25 cellular contexts compared by ENCODE assay signal in genomic region chr16:50476486-50477260, GRCh38.
DNase-seq lines count a peak whose midpoint lies in the region; ATAC-seq, FAIRE-seq and TF ChIP-seq lines count a peak whose summit lies in the region.
"Had no signal": no experiment of that assay in that cellular context is flagged by ENCODE, and none has a peak within 500 bp of the region (broad histone marks: within the 10 kb centered on the region; RNA-seq: fewer than 3 reads in every experiment).

No MANE protein-coding gene starts in this region.

- H3K9ac ChIP-seq in H1 (replicated peaks in 1 of 4; ENCODE audit: extremely low read depth in 1 of 4, low read depth in 3 of 4, low read length in 3 of 4) = no peak overlapping the region

- H2AK5ac ChIP-seq in H1 (ENCODE audit: low read depth, low read length) = no peak overlapping the region

- FAIRE-seq in H1 (lab: Jason Lieb, UNC) = no peak
- FAIRE-seq: GM12891, HepG2, K562 had no signal

- no peak overlapping the region; the same call in 1 of the 2 replicates for H2BK12ac ChIP-seq in H1 (ENCODE audit: low read depth, low read length)

- no peak overlapping the region for H3K18ac ChIP-seq in H1 (ENCODE audit: extremely low read depth, low read length)

- peak; percentile 13 for DNase-seq in activated CD4-positive, CD25-positive, alpha-beta regulatory T cell treated with anti-CD3 and anti-CD28 coated beads, Interleukin-2, amount 50 U/mL, for 72 hours
- no peak for DNase-seq in activated CD4-positive, CD25-positive, alpha-beta regulatory T cell (lab: John Stamatoyannopoulos, UW)
- DNase-seq in NCI-H1694 treated with DMSO at 0.1 percent for 48 hours (lab: John Stamatoyannopoulos, UW) = peak; percentile 46
- DNase-seq in H1 (ENCODE audit: low read depth in 1 of 2, low spot score in 2 of 2) = no peak
- no peak for DNase-seq in upper lobe of left lung
- DNase-seq in LoVo (ENCODE audit: low spot score) = no peak
- DNase-seq: 8988T; CD4-positive, CD25-positive, alpha-beta regulatory T cell; DMS79; EL; GF-D8; GOT3; Kasumi-1; MV-4-11; NCI-H1105; NCI-H1436 treated with DMSO at 0.1 percent for 48 hours; NCI-H2029 treated with DMSO at 0.1 percent for 48 hours; Right ventricle myocardium superior; RPMI8226 had no signal

- H3K27me3 ChIP-seq in H1 (replicated peaks in 1 of 4; ENCODE audit: control insufficient read depth in 3 of 4, extremely low read depth in 1 of 4, insufficient read depth in 3 of 4, low read length in 3 of 4) (no peaks in the 10 kb centered on the region), upper lobe of left lung (peaks cover 0 to 4% (median 0%) of the 10 kb centered on the region in 4 donors)

- H3K79me2 ChIP-seq in H1 (ENCODE audit: control insufficient read depth in 1 of 2, insufficient read depth in 2 of 2, low read length in 2 of 2) = no peaks in the 10 kb centered on the region

- H3K56ac ChIP-seq in H1 (replicated peaks; ENCODE audit: insufficient read length, low read depth, low read length) = no peak overlapping the region

- no peaks in the 10 kb centered on the region for H3K23me2 ChIP-seq in H1 (ENCODE audit: low read depth, low read length)

- H4K5ac ChIP-seq in H1 (ENCODE audit: insufficient read length, low read depth, low read length) = no peak overlapping the region

- ATAC-seq in upper lobe of left lung (ENCODE audit: low FRiP score in 2 of 2) (no peak), HG03108 (IDR thresholded peaks at IDR 0.05; ENCODE audit: unreplicated experiment) (no peak)
- ATAC-seq: HCT116, HepG2, K562 had no signal

- no peak overlapping the region for H2BK15ac ChIP-seq in H1 (ENCODE audit: low read length)

- no peak overlapping the region for H2BK120ac ChIP-seq in H1 (replicated peaks; ENCODE audit: low read depth, low read length)

- H3K27ac ChIP-seq in H1 (ENCODE audit: low read depth, low read length) (no peak overlapping the region), upper lobe of left lung (no peak overlapping the region)
- H3K27ac ChIP-seq: SJSA1 had no signal

- H2BK5ac ChIP-seq in H1 (ENCODE audit: low read depth, low read length) = no peak overlapping the region

- H3K9me3 ChIP-seq in H1 (ENCODE audit: insufficient read depth in 2 of 2, low read depth in 1 of 2, low read length in 1 of 2) = no peaks in the 10 kb centered on the region
- no peaks in the 10 kb centered on the region for H3K9me3 ChIP-seq in upper lobe of left lung
- H3K9me3 ChIP-seq: SJSA1 had no signal

- 0 out of 2 replicates have a peak overlapping the region, but pooled peaks have one; percentile 13 for H2BK20ac ChIP-seq in H1 (ENCODE audit: low read length)

- H3K36me3 ChIP-seq in H1 (ENCODE audit: control insufficient read depth in 2 of 4, insufficient read depth in 4 of 4, low read length in 3 of 4) (no peaks in the 10 kb centered on the region), upper lobe of left lung (no peaks in the 10 kb centered on the region)
- H3K36me3 ChIP-seq: SJSA1 had no signal

- no peak overlapping the region for H3K4me2 ChIP-seq in H1 (ENCODE audit: insufficient read depth in 1 of 2, low read depth in 2 of 2, low read length in 2 of 2)

- H2AFZ ChIP-seq in H1 (ENCODE audit: low read length) = no peak overlapping the region

- TF ChIP-seq RAD21 in H1 (IDR thresholded peaks at IDR 0.05 in 1 of 2, conservative IDR thresholded peaks at IDR 0.05 in 1 of 2; ENCODE audit: low read depth in 2 of 2, low read length in 2 of 2) = no peak

- TF ChIP-seq CTCF in H1 (IDR thresholded peaks at IDR 0.05; ENCODE audit: control extremely low read depth in 1 of 3, insufficient read depth in 1 of 3, low read depth in 1 of 3, low read length in 3 of 3) (no peak), upper lobe of left lung (IDR thresholded peaks at IDR 0.05) (no peak)

- TF ChIP-seq POLR2A in H1 (IDR thresholded peaks at IDR 0.05; ENCODE audit: control extremely low read depth in 1 of 2, low read depth in 2 of 2, low read length in 2 of 2) (no peak), upper lobe of left lung (IDR thresholded peaks at IDR 0.05) (no peak)

- no peak for TF ChIP-seq EP300 in H1 (IDR thresholded peaks at IDR 0.05; ENCODE audit: borderline replicate concordance in 1 of 2, low read depth in 2 of 2, low read length in 2 of 2)
- no peak for TF ChIP-seq EP300 in upper lobe of left lung (IDR thresholded peaks at IDR 0.05)

- peaks cover 0 to 6% (median 0%) of the 10 kb centered on the region in 4 experiments; a peak in 3 of 7 replicates for H3K4me1 ChIP-seq in H1 (replicated peaks in 1 of 4; ENCODE audit: control insufficient read depth in 3 of 4, insufficient read depth in 4 of 4, low read length in 3 of 4)
- no peaks in the 10 kb centered on the region for H3K4me1 ChIP-seq in upper lobe of left lung
- H3K4me1 ChIP-seq: SJSA1 had no signal

- no peaks in the 10 kb centered on the region for H3K79me1 ChIP-seq in H1 (ENCODE audit: low read depth, low read length)

- no peaks in the 10 kb centered on the region for H4K20me1 ChIP-seq in H1 (replicated peaks in 1 of 2; ENCODE audit: control insufficient read depth in 1 of 2, insufficient read depth in 2 of 2, low read length in 2 of 2)

- no peak overlapping the region for H3K4ac ChIP-seq in H1 (replicated peaks; ENCODE audit: insufficient read length, low read depth, low read length)

- H3K4me3 ChIP-seq in H1 (ENCODE audit: extremely low read depth in 1 of 4, insufficient read depth in 2 of 4, low read depth in 3 of 4, low read length in 4 of 4) (no peak overlapping the region), upper lobe of left lung (no peak overlapping the region)
- H3K4me3 ChIP-seq: K562, SJSA1 had no signal

- CTCF ChIA-PET in H1 (lab: Charles Lee; ENCODE audit: partially characterized antibody) = no interaction called here

- POLR2A ChIA-PET in H1 (lab: Charles Lee; ENCODE audit: partially characterized antibody) = no interaction called here

- 89% methylated on average over 13 of the region's 14 CpGs; no CpG with 5 or more reads in 1 of the 2 experiments for WGBS in H1 (ENCODE audit: extremely low coverage in 1 of 2, insufficient coverage in 1 of 2, insufficient read length in 1 of 2, insufficient replicate concordance in 2 of 2, low coverage in 1 of 2, low lambda C conversion rate in 2 of 2, missing lambda C conversion rate in 1 of 2), 2 experiments
- 78 to 79% methylated on average over 12 to 14 of the region's 14 CpGs for WGBS in upper lobe of left lung, 2 donors

- H4K8ac ChIP-seq in H1 (ENCODE audit: extremely low read depth, insufficient read depth, low read length) = no peak overlapping the region

- H4K91ac ChIP-seq in H1 (replicated peaks; ENCODE audit: insufficient read length, low read length) = no peak overlapping the region

- no peak overlapping the region for H3K14ac ChIP-seq in H1 (ENCODE audit: insufficient read length)

- no peak overlapping the region for H3K23ac ChIP-seq in H1 (ENCODE audit: insufficient read length)

TF ChIP-seq in H1, 55 proteins besides CTCF, POLR2A, EP300 and RAD21:
- TF ChIP-seq SIN3A (conservative IDR thresholded peaks at IDR 0.05 in 1 of 2, IDR thresholded peaks at IDR 0.05 in 1 of 2; ENCODE audit: low read depth in 1 of 2, low read length in 2 of 2) (no peak), SP4 (IDR thresholded peaks at IDR 0.05; ENCODE audit: low read length) (no peak), HDAC6 (IDR thresholded peaks at IDR 0.05; ENCODE audit: low read depth, low read length) (no peak), POU5F1 (IDR thresholded peaks at IDR 0.05; ENCODE audit: low read depth, low read length) (no peak), EZH2 (IDR thresholded peaks at IDR 0.05; ENCODE audit: low read depth, low read length, severe bottlenecking) (no peak), EGR1 (IDR thresholded peaks at IDR 0.05; ENCODE audit: borderline replicate concordance, low read depth, low read length) (no peak)
- TF ChIP-seq, protein P1, sequence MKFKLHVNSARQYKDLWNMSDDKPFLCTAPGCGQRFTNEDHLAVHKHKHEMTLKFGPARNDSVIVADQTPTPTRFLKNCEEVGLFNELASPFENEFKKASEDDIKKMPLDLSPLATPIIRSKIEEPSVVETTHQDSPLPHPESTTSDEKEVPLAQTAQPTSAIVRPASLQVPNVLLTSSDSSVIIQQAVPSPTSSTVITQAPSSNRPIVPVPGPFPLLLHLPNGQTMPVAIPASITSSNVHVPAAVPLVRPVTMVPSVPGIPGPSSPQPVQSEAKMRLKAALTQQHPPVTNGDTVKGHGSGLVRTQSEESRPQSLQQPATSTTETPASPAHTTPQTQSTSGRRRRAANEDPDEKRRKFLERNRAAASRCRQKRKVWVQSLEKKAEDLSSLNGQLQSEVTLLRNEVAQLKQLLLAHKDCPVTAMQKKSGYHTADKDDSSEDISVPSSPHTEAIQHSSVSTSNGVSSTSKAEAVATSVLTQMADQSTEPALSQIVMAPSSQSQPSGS (IDR thresholded peaks at IDR 0.05; ENCODE audit: low read length) = no peak

Comparison
In these comparisons a context has a peak if more than half of its experiments do, and no peak if none do; other contexts are left out.
1. DNase-seq: peak in activated CD4-positive, CD25-positive, alpha-beta regulatory T cell treated with anti-CD3 and anti-CD28 coated beads, Interleukin-2, amount 50 U/mL, for 72 hours (single experiment) and NCI-H1694 treated with DMSO at 0.1 percent for 48 hours (single experiment); none in activated CD4-positive, CD25-positive, alpha-beta regulatory T cell (0 of 4), H1 (0 of 2), upper lobe of left lung (0 of 2) and LoVo (single experiment).